8 cellular contexts compared by ENCODE assay signal in genomic region chr9:33165263-33166151, GRCh38. TPM values are rescaled to one million over a fixed set of nuclear protein-coding genes. Genes with fewer than 3 reads are reported as not detected.
DNase-seq lines count a peak whose midpoint lies in the region; ATAC-seq, FAIRE-seq and TF ChIP-seq lines count a peak whose summit lies in the region.

No MANE protein-coding gene starts in this region.

- no peaks in the 10 kb centered on the region for H3K27me3 Mint-ChIP-seq in mesothelial cell of epicardium (ENCODE audit: low read depth)

- no peak for DNase-seq in Right ventricle myocardium inferior (ENCODE audit: missing footprints)
- DNase-seq in cardiac septum (ENCODE audit: low spot score): no peak
- peak in 1 of 2 experiments; percentile 2 for DNase-seq in SJSA1 (ENCODE audit: low read depth in 1 of 2, low spot score in 2 of 2)
- DNase-seq in dermis blood vessel endothelial cell: peak; percentile 41
- DNase-seq in mesothelial cell of epicardium (ENCODE audit: low spot score in 2 of 2, unreplicated experiment in 2 of 2): peak in 1 of 2 experiments; percentile 36
- no peak for DNase-seq in urothelium cell line (ENCODE audit: low spot score)
- DNase-seq in SW480 (ENCODE audit: low spot score): no peak

- H3K4me3 Mint-ChIP-seq in mesothelial cell of epicardium: peak overlapping the region; percentile 76

- FAIRE-seq in urothelium cell line (lab: Jason Lieb, UNC): peak; percentile 46

- H3K4me1 ChIP-seq in SJSA1 (replicated peaks): peaks cover 36% of the 10 kb centered on the region

- ATAC-seq in Right ventricle myocardium inferior (peak; percentile 20), HG03135 (IDR thresholded peaks at IDR 0.05; ENCODE audit: unreplicated experiment) (peak; percentile 14)

- peaks cover 67% of the 10 kb centered on the region for H3K4me1 Mint-ChIP-seq in mesothelial cell of epicardium

- H3K27me3 ChIP-seq in SJSA1 (replicated peaks): no peaks in the 10 kb centered on the region

- intact Hi-C loops in Right ventricle myocardium inferior (cut with DNase I) (loop anchor here (2.0 to 5.0 kb wide), 2 partner anchors 27 to 62 kb away; no protein-coding TSS in a partner anchor), cardiac septum (cut with DNase I) (loop anchor here (5.0 kb wide), 1 partner anchor 83 kb away; no protein-coding TSS in a partner anchor)

- no peaks in the 10 kb centered on the region for H3K36me3 Mint-ChIP-seq in mesothelial cell of epicardium

- peak overlapping the region; percentile 96 for H3K27ac Mint-ChIP-seq in mesothelial cell of epicardium

- no peaks in the 10 kb centered on the region for H3K9me3 ChIP-seq in SJSA1 (replicated peaks)

- peaks cover 4% of the 10 kb centered on the region; the same call in 1 of the 2 replicates for H3K36me3 ChIP-seq in SJSA1

- no peak overlapping the region for H3K27ac ChIP-seq in SJSA1

- H3K4me3 ChIP-seq in SJSA1: peak overlapping the region; percentile 86

- H3K9me3 Mint-ChIP-seq in mesothelial cell of epicardium: no peaks in the 10 kb centered on the region

- no peak for TF ChIP-seq CTCF in mesothelial cell of epicardium (IDR thresholded peaks at IDR 0.05; ENCODE audit: unreplicated experiment)

RNA-seq across cellular contexts. Expression of gene B4GALT1, which starts 1.6 kb away (rescaled TPM):
- total RNA-seq in Right ventricle myocardium inferior (43.6 TPM), cardiac septum (35.7 TPM), dermis blood vessel endothelial cell (14.1 and 35.7 TPM in 2 replicates), mesothelial cell of epicardium (78.3 to 81.4 TPM (median 78.9 TPM) in 3 replicates)
- 2.6 and 4.7 TPM in 2 replicates for total RNA-seq in SJSA1 (2014; rRNA removed; shearing (Covaris generic))
